In genomic region chr15:67991706-67992105, GRCh38 we compare ENCODE assay signal across 17 cellular contexts.
A peak's percentile ranks its signal among the peaks of the same experiment; 100 is the strongest.
DNase-seq lines count a peak whose midpoint lies in the region; ATAC-seq and TF ChIP-seq lines count a peak whose summit lies in the region.
"Had no signal": no experiment of that assay in that cellular context is flagged by ENCODE, and none has a peak within 500 bp of the region (broad histone marks: within the 10 kb centered on the region; RNA-seq: fewer than 3 reads in every experiment).

No MANE protein-coding gene starts in this region.

- H3K4me3 ChIP-seq in liver (ENCODE audit: low read depth in 1 of 3, low read length in 3 of 3) (no peak overlapping the region), right lobe of liver (no peak overlapping the region), colonic mucosa (no peak overlapping the region), endodermal cell (ENCODE audit: low read length) (no peak overlapping the region)
- H3K4me3 ChIP-seq: A549; BLaER1 treated with 17β-estradiol and CSF1 and Interleukin-3, amounts not matched to agents 10 nM and 100 nM had no signal

- no peaks in the 10 kb centered on the region for H3K36me3 Mint-ChIP-seq in endodermal cell (ENCODE audit: low read depth)
- no peaks in the 10 kb centered on the region for H3K36me3 Mint-ChIP-seq in activated T-cell treated with anti-CD3 and anti-CD28 coated beads, Interleukin-2, amount 50 U/mL, for 4 hours (ENCODE audit: insufficient read depth)
- H3K36me3 Mint-ChIP-seq: CD8-positive, alpha-beta T cell had no signal

- peaks cover 15% of the 10 kb centered on the region for H3K27me3 Mint-ChIP-seq in endodermal cell (ENCODE audit: insufficient read depth)
- H3K27me3 Mint-ChIP-seq in activated T-cell treated with anti-CD3 and anti-CD28 coated beads, Interleukin-2, amount 50 U/mL, for 4 hours (ENCODE audit: low read depth) = peaks cover 11% of the 10 kb centered on the region

- DNase-seq in right lobe of liver = no peak
- peak; percentile 47 for DNase-seq in NCI-H2227 treated with DMSO at 0.1 percent for 48 hours (lab: John Stamatoyannopoulos, UW)
- DNase-seq in colonic mucosa = peak; percentile 0
- no peak for DNase-seq in endodermal cell
- DNase-seq in activated T-cell treated with anti-CD3 and anti-CD28 coated beads, Interleukin-2, amount 50 U/mL, for 4 hours = no peak
- DNase-seq: AML-193; Caco-2; Calu3; CD4-positive, alpha-beta T cell; CD8-positive, alpha-beta T cell; GF-D8 had no signal

- no peaks in the 10 kb centered on the region for H3K9me3 ChIP-seq in liver (ENCODE audit: control insufficient read depth in 4 of 4, low read length in 3 of 4)
- H3K9me3 ChIP-seq in right lobe of liver = no peaks in the 10 kb centered on the region
- no peaks in the 10 kb centered on the region for H3K9me3 ChIP-seq in colonic mucosa
- no peaks in the 10 kb centered on the region for H3K9me3 ChIP-seq in endodermal cell (ENCODE audit: control insufficient read depth, low read length)
- H3K9me3 ChIP-seq: A549, Caco-2 had no signal

- H3K27ac ChIP-seq in liver (ENCODE audit: low read depth in 1 of 2, low read length in 2 of 2) (no peak overlapping the region), right lobe of liver (no peak overlapping the region), colonic mucosa (no peak overlapping the region), endodermal cell (ENCODE audit: low read depth, low read length) (no peak overlapping the region)
- H3K27ac ChIP-seq: 22Rv1; A549; BLaER1 treated with 17β-estradiol and CSF1 and Interleukin-3, amounts not matched to agents 10 nM and 100 nM; C4-2B had no signal

- WGBS in liver = 96% methylated on average over 2 of the region's 2 CpGs
- WGBS in right lobe of liver (ENCODE audit: insufficient coverage, low coverage, low lambda C conversion rate, missing lambda C conversion rate) = 95% methylated on average over 2 of the region's 2 CpGs
- 80 to 94% methylated on average over 1 to 2 of the region's 2 CpGs for WGBS in endodermal cell (ENCODE audit: insufficient coverage in 1 of 2, insufficient read length in 1 of 2), 2 experiments

- H3K9ac ChIP-seq in liver (ENCODE audit: low read depth in 1 of 2, low read length in 2 of 2) = no peak overlapping the region
- no peak overlapping the region for H3K9ac ChIP-seq in colonic mucosa (ENCODE audit: low read depth in 2 of 2, low read length in 2 of 2)
- H3K9ac ChIP-seq in endodermal cell (ENCODE audit: extremely low read depth, low read length, poor library complexity, severe bottlenecking) = no peak overlapping the region
- H3K9ac ChIP-seq: BLaER1 treated with 17β-estradiol and CSF1 and Interleukin-3, amounts not matched to agents 10 nM and 100 nM had no signal

- H3K36me3 ChIP-seq in liver (ENCODE audit: control insufficient read depth in 4 of 4, insufficient read depth in 3 of 4, low read depth in 1 of 4, low read length in 3 of 4) = no peaks in the 10 kb centered on the region
- no peaks in the 10 kb centered on the region for H3K36me3 ChIP-seq in right lobe of liver
- no peaks in the 10 kb centered on the region for H3K36me3 ChIP-seq in colonic mucosa
- no peaks in the 10 kb centered on the region for H3K36me3 ChIP-seq in endodermal cell (ENCODE audit: control insufficient read depth, insufficient read depth, low read length)
- H3K36me3 ChIP-seq: BLaER1 treated with 17β-estradiol and CSF1 and Interleukin-3, amounts not matched to agents 10 nM and 100 nM had no signal

- TF ChIP-seq POLR2A in right lobe of liver (IDR thresholded peaks at IDR 0.05) = no peak

- no peak for TF ChIP-seq RAD21 in liver (IDR thresholded peaks at IDR 0.05)

- no peak for ATAC-seq in right lobe of liver
- ATAC-seq in activated T-cell treated with anti-CD3 and anti-CD28 coated beads, Interleukin-2, amount 50 U/mL, for 4 hours = no peak
- ATAC-seq: A549; CD8-positive, alpha-beta T cell had no signal

- no peak overlapping the region for H3K27ac Mint-ChIP-seq in endodermal cell
- H3K27ac Mint-ChIP-seq: B cell; CD4-positive, alpha-beta T cell; CD8-positive, alpha-beta T cell had no signal

- intact Hi-C loops in right lobe of liver (cut with DNase I) (no loop called here), colonic mucosa (cut with DNase I) (no loop called here)

- no peaks in the 10 kb centered on the region for H3K4me1 ChIP-seq in liver (ENCODE audit: control insufficient read depth in 4 of 4, insufficient read depth in 4 of 4, low read length in 3 of 4)
- no peaks in the 10 kb centered on the region for H3K4me1 ChIP-seq in right lobe of liver
- H3K4me1 ChIP-seq in colonic mucosa = no peaks in the 10 kb centered on the region
- peaks cover 5% of the 10 kb centered on the region for H3K4me1 ChIP-seq in endodermal cell (ENCODE audit: control insufficient read depth, insufficient read depth, low read length)
- H3K4me1 ChIP-seq: A549; BLaER1 treated with 17β-estradiol and CSF1 and Interleukin-3, amounts not matched to agents 10 nM and 100 nM had no signal

- no peaks in the 10 kb centered on the region for H3K27me3 ChIP-seq in liver (ENCODE audit: control insufficient read depth in 4 of 4, insufficient read depth in 4 of 4, low read length in 3 of 4)
- H3K27me3 ChIP-seq in right lobe of liver = no peaks in the 10 kb centered on the region
- no peaks in the 10 kb centered on the region for H3K27me3 ChIP-seq in colonic mucosa
- H3K27me3 ChIP-seq in endodermal cell (ENCODE audit: control insufficient read depth, insufficient read depth, low read length, poor library complexity, severe bottlenecking) = no peaks in the 10 kb centered on the region
- H3K27me3 ChIP-seq: BLaER1 treated with 17β-estradiol and CSF1 and Interleukin-3, amounts not matched to agents 10 nM and 100 nM had no signal

- H3K4me3 Mint-ChIP-seq in endodermal cell = no peak overlapping the region
- no peak overlapping the region for H3K4me3 Mint-ChIP-seq in activated T-cell treated with anti-CD3 and anti-CD28 coated beads, Interleukin-2, amount 50 U/mL, for 4 hours
- H3K4me3 Mint-ChIP-seq: B cell; CD4-positive, alpha-beta T cell; CD8-positive, alpha-beta T cell had no signal

- no peaks in the 10 kb centered on the region for H3K9me3 Mint-ChIP-seq in endodermal cell
- H3K9me3 Mint-ChIP-seq in activated T-cell treated with anti-CD3 and anti-CD28 coated beads, Interleukin-2, amount 50 U/mL, for 4 hours = no peaks in the 10 kb centered on the region
- H3K9me3 Mint-ChIP-seq: CD4-positive, alpha-beta T cell; CD8-positive, alpha-beta T cell had no signal

- no peak for TF ChIP-seq CTCF in liver (IDR thresholded peaks at IDR 0.05; ENCODE audit: low read depth, low read length, missing input control)
- TF ChIP-seq CTCF in right lobe of liver (IDR thresholded peaks at IDR 0.05) = no peak
- no peak for TF ChIP-seq CTCF in colonic mucosa (IDR thresholded peaks at IDR 0.05)
- TF ChIP-seq CTCF in endodermal cell (conservative IDR thresholded peaks at IDR 0.05) = no peak

- H3K4me1 Mint-ChIP-seq in endodermal cell = peaks cover 5% of the 10 kb centered on the region
- H3K4me1 Mint-ChIP-seq in activated T-cell treated with anti-CD3 and anti-CD28 coated beads, Interleukin-2, amount 50 U/mL, for 4 hours (ENCODE audit: low read depth) = no peaks in the 10 kb centered on the region
- H3K4me1 Mint-ChIP-seq: B cell had no signal

TF ChIP-seq in liver, 16 proteins besides CTCF, POLR2A, EP300 and RAD21:
- TF ChIP-seq NR2F2 (IDR thresholded peaks at IDR 0.05) (peak; percentile 32), FOXA1 (IDR thresholded peaks at IDR 0.05) (no peak)

Comparison
In these comparisons a context has a peak if more than half of its experiments do, and no peak if none do; other contexts are left out.
1. DNase-seq: peak in NCI-H2227 treated with DMSO at 0.1 percent for 48 hours (single experiment) and colonic mucosa (single experiment); none in right lobe of liver (0 of 3), endodermal cell (single experiment) and activated T-cell treated with anti-CD3 and anti-CD28 coated beads, Interleukin-2, amount 50 U/mL, for 4 hours (single experiment).